ENCODE assay signal across 8 cellular contexts in the genomic region with DNA sequence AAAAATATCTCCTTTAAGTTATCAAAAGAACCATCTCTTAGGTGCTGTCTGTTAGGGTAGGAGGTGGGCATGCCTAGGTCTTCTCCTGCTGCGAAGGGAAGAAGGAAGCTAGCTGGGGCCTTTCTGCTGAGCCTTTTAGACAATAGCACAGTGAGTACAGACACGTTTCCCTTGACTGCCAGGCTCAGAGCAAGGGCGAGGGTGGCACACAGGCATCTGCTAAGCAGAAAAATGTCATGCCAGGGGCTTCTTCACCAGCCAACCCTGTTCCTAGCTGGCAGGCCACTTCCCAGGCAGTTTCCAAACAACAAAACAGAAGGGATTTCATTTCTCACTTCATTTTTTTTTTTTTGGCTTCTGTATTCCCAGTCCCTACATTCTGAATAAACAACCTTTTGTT.
DNase-seq lines count a peak whose midpoint lies in the region; ATAC-seq and TF ChIP-seq lines count a peak whose summit lies in the region.

No MANE protein-coding gene starts in this region.

- no peaks in the 10 kb centered on the region for H3K9me3 Mint-ChIP-seq in neural progenitor cell

- H3K27ac ChIP-seq in heart left ventricle, result peak overlapping the region; percentile 53 to 85 (median 69)
- H3K27ac ChIP-seq in esophagus (ENCODE audit: low read depth in 2 of 2, low read length in 1 of 2), result peak overlapping the region; percentile 91 to 96
- peak overlapping the region; percentile 90 for H3K27ac ChIP-seq in neural progenitor cell
- peak overlapping the region; percentile 78 for H3K27ac ChIP-seq in vagina

- peaks cover 3% of the 10 kb centered on the region for H3K27me3 Mint-ChIP-seq in neural progenitor cell (ENCODE audit: insufficient read depth, low read depth)

- intact Hi-C loops in heart left ventricle (cut with DNase I) (loop anchor here in 4 of 10 donors (5.0 to 10.0 kb wide), 4 partner anchors 164 to 316 kb away; partner anchors contain the start of gene MAF (in 3 of the 4)), cardiac septum (cut with DNase I) (no loop called here), vagina (cut with DNase I) (no loop called here)

- H3K4me1 Mint-ChIP-seq in neural progenitor cell, result peaks cover 36% of the 10 kb centered on the region

- no peaks in the 10 kb centered on the region for H3K27me3 ChIP-seq in heart left ventricle
- H3K27me3 ChIP-seq in esophagus (ENCODE audit: control insufficient read depth in 1 of 2, insufficient read depth in 2 of 2, low read length in 2 of 2), result no peaks in the 10 kb centered on the region
- H3K27me3 ChIP-seq in neural progenitor cell, result no peaks in the 10 kb centered on the region
- H3K27me3 ChIP-seq in vagina, result no peaks in the 10 kb centered on the region

- H3K9me3 ChIP-seq in heart left ventricle, result no peaks in the 10 kb centered on the region
- no peaks in the 10 kb centered on the region for H3K9me3 ChIP-seq in esophagus (ENCODE audit: control insufficient read depth in 2 of 2, insufficient read depth in 1 of 2, low read depth in 1 of 2, low read length in 1 of 2)
- H3K9me3 ChIP-seq in neural progenitor cell (ENCODE audit: low read depth), result no peaks in the 10 kb centered on the region
- H3K9me3 ChIP-seq in vagina, result no peaks in the 10 kb centered on the region

- peak overlapping the region in 9 of 12 donors; percentile 21 to 51 (median 38) for H3K4me3 ChIP-seq in heart left ventricle
- H3K4me3 ChIP-seq in esophagus (ENCODE audit: low read depth in 1 of 2, low read length in 2 of 2), result peak overlapping the region in 1 of 2 donors; percentile 44
- H3K4me3 ChIP-seq in neural progenitor cell, result peak overlapping the region; percentile 2
- H3K4me3 ChIP-seq in vagina, result peak overlapping the region in 1 of 2 donors; percentile 24

- peaks cover 31% of the 10 kb centered on the region for H3F3A ChIP-seq in neural progenitor cell (ENCODE audit: low read depth)

- ATAC-seq in heart left ventricle (no peak), HG03378 (IDR thresholded peaks at IDR 0.05; ENCODE audit: unreplicated experiment) (no peak), HG02763 (IDR thresholded peaks at IDR 0.05; ENCODE audit: unreplicated experiment) (no peak)

- H2AFZ ChIP-seq in neural progenitor cell (replicated peaks), result peak overlapping the region; percentile 48

- peak overlapping the region; percentile 69 for H3K4me2 ChIP-seq in neural progenitor cell

- H3K36me3 Mint-ChIP-seq in neural progenitor cell, result no peaks in the 10 kb centered on the region

- no peak overlapping the region for H3K9ac ChIP-seq in neural progenitor cell

- 30 to 65% (median 39%) methylated on average over 3 of the region's 3 CpGs for WGBS in heart left ventricle, 4 donors
- 19 to 26% methylated on average over 3 of the region's 3 CpGs for WGBS in esophagus, 2 donors

- peak overlapping the region; percentile 70 for H3K27ac Mint-ChIP-seq in neural progenitor cell

- DNase-seq in heart left ventricle (no peak), cardiac septum (ENCODE audit: low spot score) (no peak), neural progenitor cell (ENCODE audit: low spot score) (peak; percentile 24), vagina (ENCODE audit: extremely low spot score in 2 of 2) (no peak)
- no peak for DNase-seq in effector CD4-positive, alpha-beta T cell

- no peaks in the 10 kb centered on the region for H3K79me2 ChIP-seq in neural progenitor cell (ENCODE audit: low read depth)

- no peaks in the 10 kb centered on the region for H4K20me1 ChIP-seq in neural progenitor cell (ENCODE audit: low read depth)

- TF ChIP-seq POLR2A in heart left ventricle (IDR thresholded peaks at IDR 0.05) (no peak), vagina (IDR thresholded peaks at IDR 0.05) (no peak)

- H3K4me1 ChIP-seq in heart left ventricle, result peaks cover 0 to 35% (median 11%) of the 10 kb centered on the region in 12 donors
- H3K4me1 ChIP-seq in esophagus (ENCODE audit: control insufficient read depth in 2 of 2, insufficient read depth in 2 of 2, low read length in 1 of 2), result peaks cover 0 to 8% of the 10 kb centered on the region in 2 donors
- peaks cover 42% of the 10 kb centered on the region for H3K4me1 ChIP-seq in neural progenitor cell
- H3K4me1 ChIP-seq in vagina, result peaks cover 36% of the 10 kb centered on the region

- H3K4me3 Mint-ChIP-seq in neural progenitor cell, result no peak overlapping the region

- H3K36me3 ChIP-seq in heart left ventricle (no peaks in the 10 kb centered on the region), esophagus (ENCODE audit: control insufficient read depth in 2 of 2, insufficient read depth in 2 of 2, low read length in 1 of 2) (no peaks in the 10 kb centered on the region), neural progenitor cell (no peaks in the 10 kb centered on the region), vagina (no peaks in the 10 kb centered on the region)

- TF ChIP-seq CTCF in heart left ventricle (IDR thresholded peaks at IDR 0.05), result no peak
- TF ChIP-seq CTCF in neural progenitor cell (IDR thresholded peaks at IDR 0.05), result no peak
- no peak for TF ChIP-seq CTCF in vagina (IDR thresholded peaks at IDR 0.05)
